ENCODE assay signal across 5 cellular contexts in genomic region chrX:107157618-107158017, GRCh38. TPM values are rescaled to one million over a fixed set of nuclear protein-coding genes. Genes with fewer than 3 reads are reported as not detected.
"Had no signal": no experiment of that assay in that cellular context is flagged by ENCODE, and none has a peak within 500 bp of the region (broad histone marks: within the 10 kb centered on the region; RNA-seq: fewer than 3 reads in every experiment).

No MANE protein-coding gene starts in this region.

RNA-seq across cellular contexts. Expression of gene NUP62CL, which starts 48.6 kb away (rescaled TPM):
- total RNA-seq: HT1080, IMR-90 had no signal
- polyA plus RNA-seq: IMR-90 had no signal

RNA-seq across cellular contexts. Expression of gene DNAAF6, which starts 48.8 kb away (rescaled TPM):
- total RNA-seq: HepG2, HT-29, HT1080, IMR-90 had no signal
- polyA plus RNA-seq: HepG2, IgD-negative memory B cell, IMR-90 had no signal
